8 cellular contexts compared by ENCODE assay signal in the genomic region with DNA sequence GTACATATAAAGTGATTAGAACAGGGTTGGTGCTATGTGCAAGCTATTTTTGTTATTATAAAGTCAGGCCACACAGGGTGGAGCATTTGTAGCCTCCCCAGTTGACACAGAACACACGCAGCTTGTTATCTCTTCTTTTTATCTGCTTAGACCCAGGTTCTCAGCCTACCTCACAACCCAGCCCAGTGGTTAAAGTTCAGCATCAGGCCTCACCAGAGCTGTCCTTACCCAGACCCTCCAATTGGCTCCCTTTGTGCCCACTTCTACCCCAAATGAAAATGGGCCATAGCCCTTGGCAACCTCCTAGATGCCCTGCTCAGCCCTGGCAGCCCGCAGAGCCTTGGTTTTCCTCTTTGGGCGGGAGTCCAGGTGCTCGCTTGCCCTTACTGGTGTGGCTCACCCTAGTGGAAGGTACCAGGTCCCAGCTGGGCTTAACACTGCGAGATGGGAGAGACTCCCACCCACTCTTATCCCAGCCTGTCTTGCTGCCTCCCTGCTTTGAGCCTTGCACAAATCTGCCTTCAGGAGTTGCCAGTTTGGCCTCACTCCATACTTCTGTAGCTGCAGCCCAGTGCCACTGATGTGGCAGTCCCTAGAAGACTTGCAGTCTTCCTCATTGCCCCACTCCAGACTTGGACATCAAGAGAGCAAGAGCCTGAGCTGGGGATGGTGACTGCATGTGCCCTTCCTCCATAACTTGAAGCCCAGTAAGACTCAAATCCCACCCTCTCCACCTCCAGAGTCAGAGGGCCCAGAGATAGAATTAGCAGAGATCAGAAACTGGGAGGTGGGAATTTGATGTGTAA. TPM values are rescaled to one million over a fixed set of nuclear protein-coding genes. Genes with fewer than 3 reads are reported as not detected.
DNase-seq lines count a peak whose midpoint lies in the region; ATAC-seq, FAIRE-seq and TF ChIP-seq lines count a peak whose summit lies in the region.

No MANE protein-coding gene starts in this region.

- in situ Hi-C loops in G401 (cut with HindIII; ENCODE audit: low sequenced_read_pairs), result no loop called here

- POLR2A ChIA-PET in PC-9 (lab: Charles Lee; ENCODE audit: unreplicated experiment), result no interaction called here

- H3K4me3 ChIP-seq in PC-9, result peak overlapping the region; percentile 81; the same call in 1 of the 2 replicates

- no peak overlapping the region for H3K27ac ChIP-seq in PC-9

- intact Hi-C loops in PC-9 (cut with micrococcal nuclease; ENCODE audit: unreplicated experiment), result no loop called here

- H3K4me1 Mint-ChIP-seq in endothelial cell (ENCODE audit: unreplicated experiment) (peaks cover 16% of the 10 kb centered on the region), progenitor cell of endocrine pancreas (ENCODE audit: low read depth) (peaks cover 26% of the 10 kb centered on the region)

- no peak for TF ChIP-seq CTCF in PC-9 (conservative IDR thresholded peaks at IDR 0.05)
- no peak for TF ChIP-seq CTCF in endothelial cell (IDR thresholded peaks at IDR 0.05; ENCODE audit: unreplicated experiment)
- TF ChIP-seq CTCF in progenitor cell of endocrine pancreas (IDR thresholded peaks at IDR 0.05; ENCODE audit: unreplicated experiment), result no peak

- H3K36me3 ChIP-seq in PC-9 (ENCODE audit: low read depth), result no peaks in the 10 kb centered on the region

- H3K27ac Mint-ChIP-seq in endothelial cell (ENCODE audit: unreplicated experiment) (no peak overlapping the region), progenitor cell of endocrine pancreas (no peak overlapping the region)

- H3F3A ChIP-seq in PC-9 (ENCODE audit: insufficient read depth, low read depth), result peaks cover 10% of the 10 kb centered on the region; the same call in 1 of the 2 replicates

- ATAC-seq in GM19023 (IDR thresholded peaks at IDR 0.05; ENCODE audit: unreplicated experiment) (no peak), GM19467 (IDR thresholded peaks at IDR 0.05; ENCODE audit: unreplicated experiment) (no peak), GM18870 (IDR thresholded peaks at IDR 0.05; ENCODE audit: unreplicated experiment) (no peak)

- H3K27me3 Mint-ChIP-seq in endothelial cell (ENCODE audit: unreplicated experiment), result peaks cover 8% of the 10 kb centered on the region
- H3K27me3 Mint-ChIP-seq in progenitor cell of endocrine pancreas, result peaks cover 15% of the 10 kb centered on the region

- H3K9me3 Mint-ChIP-seq in endothelial cell (ENCODE audit: unreplicated experiment), result no peaks in the 10 kb centered on the region
- no peaks in the 10 kb centered on the region for H3K9me3 Mint-ChIP-seq in progenitor cell of endocrine pancreas (ENCODE audit: low read depth)

- peaks cover 21% of the 10 kb centered on the region for H3K4me1 ChIP-seq in PC-9 (replicated peaks; ENCODE audit: insufficient read depth)

- H3K4me3 Mint-ChIP-seq in endothelial cell (ENCODE audit: unreplicated experiment) (peak overlapping the region; percentile 65), progenitor cell of endocrine pancreas (ENCODE audit: low read depth) (peak overlapping the region; percentile 97)

- no peaks in the 10 kb centered on the region for H3K9me2 ChIP-seq in PC-9 (ENCODE audit: insufficient read depth)

- DNase-seq in G401 (ENCODE audit: low spot score) (peak; percentile 17), PC-9 (no peak), endothelial cell (ENCODE audit: low spot score) (no peak), progenitor cell of endocrine pancreas (ENCODE audit: low spot score, unreplicated experiment) (no peak), GM19239 (ENCODE audit: insufficient read length, low spot score) (no peak)

- no peak for FAIRE-seq in GM19239 (lab: Jason Lieb, UNC)

- H3K27me3 ChIP-seq in PC-9 (ENCODE audit: insufficient read depth, low read depth), result no peaks in the 10 kb centered on the region

- H4K20me1 ChIP-seq in PC-9 (ENCODE audit: insufficient read depth), result no peaks in the 10 kb centered on the region

- no peaks in the 10 kb centered on the region for H3K9me3 ChIP-seq in PC-9 (ENCODE audit: insufficient read depth, low read depth)

- H3K36me3 Mint-ChIP-seq in endothelial cell (ENCODE audit: low read depth, unreplicated experiment) (peaks cover 15% of the 10 kb centered on the region), progenitor cell of endocrine pancreas (ENCODE audit: insufficient read depth) (peaks cover 3% of the 10 kb centered on the region)

- H3K79me2 ChIP-seq in PC-9 (ENCODE audit: low read depth), result peaks cover 11% of the 10 kb centered on the region

- no TSS peak for BruUV-seq in PC-9 (replicated peaks; lab: Mats Ljungman, UMichigan)

- peak overlapping the region; percentile 95 for H2AFZ ChIP-seq in PC-9

- peak overlapping the region; percentile 88 for H3K4me2 ChIP-seq in PC-9

- CTCF ChIA-PET in PC-9 (lab: Charles Lee), result no interaction called here

RNA-seq across cellular contexts. Expression of gene PIGS, which starts 1.2 kb away (rescaled TPM):
- total RNA-seq in G401 (2014; rRNA removed; shearing (Covaris generic)), result 50.8 and 64.4 TPM in 2 replicates
- total RNA-seq in PC-9 (2021), result 57.6 and 64.2 TPM in 2 replicates
- 53.6 TPM for total RNA-seq in endothelial cell (ENCODE audit: unreplicated experiment)
- 65.0 and 68.2 TPM in 2 replicates for total RNA-seq in progenitor cell of endocrine pancreas

RNA-seq across cellular contexts. Expression of gene ALDOC, which starts 4.2 kb away (rescaled TPM):
- 34.5 and 49.8 TPM in 2 replicates for total RNA-seq in G401 (2014; rRNA removed; shearing (Covaris generic))
- total RNA-seq in PC-9 (2021) (17.4 and 21.6 TPM in 2 replicates), endothelial cell (ENCODE audit: unreplicated experiment) (18.3 TPM), progenitor cell of endocrine pancreas (4.8 and 5.6 TPM in 2 replicates)

RNA-seq across cellular contexts. Expression of gene UNC119, which starts 20.1 kb away (rescaled TPM):
- 59.0 and 60.4 TPM in 2 replicates for total RNA-seq in G401 (2014; rRNA removed; shearing (Covaris generic))
- 39.7 and 48.8 TPM in 2 replicates for total RNA-seq in PC-9 (2021)
- 47.2 TPM for total RNA-seq in endothelial cell (ENCODE audit: unreplicated experiment)
- total RNA-seq in progenitor cell of endocrine pancreas, result 41.3 and 46.7 TPM in 2 replicates

RNA-seq across cellular contexts. Expression of gene SPAG5, which starts 26.3 kb away (rescaled TPM):
- 78.8 and 91.2 TPM in 2 replicates for total RNA-seq in G401 (2014; rRNA removed; shearing (Covaris generic))
- 101 and 109 TPM in 2 replicates for total RNA-seq in PC-9 (2021)
- total RNA-seq in endothelial cell (ENCODE audit: unreplicated experiment), result 28.5 TPM
- total RNA-seq in progenitor cell of endocrine pancreas, result 69.4 and 77.8 TPM in 2 replicates

RNA-seq across cellular contexts. Expression of gene RSKR, which starts 41.5 kb away (rescaled TPM):
- total RNA-seq in G401 (2014; rRNA removed; shearing (Covaris generic)), result 1.3 and 2.7 TPM in 2 replicates
- total RNA-seq in PC-9 (2021) (21.7 and 25.8 TPM in 2 replicates), endothelial cell (ENCODE audit: unreplicated experiment) (25.1 TPM), progenitor cell of endocrine pancreas (35.5 and 36.7 TPM in 2 replicates)
